29 cellular contexts compared by ENCODE assay signal in the genomic region with DNA sequence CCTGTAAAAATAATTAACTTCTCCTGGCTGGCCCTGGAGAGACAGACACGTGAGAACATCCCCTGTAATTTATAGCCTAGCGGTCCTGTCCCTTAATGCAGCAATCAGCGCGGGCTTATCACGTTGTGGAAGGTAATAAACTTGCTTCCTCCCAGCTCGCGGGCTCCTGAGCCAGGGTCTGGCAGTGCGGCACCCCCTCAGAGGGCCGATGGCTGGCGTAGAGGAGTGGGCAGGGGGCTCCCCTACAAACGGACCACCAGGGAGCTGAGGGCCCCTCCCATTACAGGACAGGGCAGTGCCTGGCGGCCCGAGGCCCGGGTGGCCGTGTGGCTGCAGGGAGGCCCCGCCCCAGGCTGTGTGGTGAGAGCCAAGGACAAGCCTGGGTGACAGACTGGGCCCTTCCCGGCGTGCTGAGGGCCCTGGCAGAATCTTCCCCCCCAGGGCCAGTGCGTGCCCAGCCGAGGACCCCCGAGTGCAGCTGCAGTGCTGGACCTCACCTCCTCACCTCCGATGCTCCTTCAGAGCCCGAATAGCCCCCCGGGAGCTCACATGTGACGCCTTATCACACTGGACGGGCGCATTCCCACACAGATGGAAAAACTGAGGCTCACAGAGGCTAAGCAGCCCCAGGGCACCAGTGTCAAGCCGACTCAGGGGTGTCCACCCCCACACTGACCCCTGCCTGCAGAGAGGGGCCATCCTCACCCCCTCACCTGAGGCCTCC.
A peak's percentile ranks its signal among the peaks of the same experiment; 100 is the strongest.
DNase-seq lines count a peak whose midpoint lies in the region; ATAC-seq, FAIRE-seq and TF ChIP-seq lines count a peak whose summit lies in the region.
"Had no signal": no experiment of that assay in that cellular context is flagged by ENCODE, and none has a peak within 500 bp of the region (broad histone marks: within the 10 kb centered on the region; RNA-seq: fewer than 3 reads in every experiment).

No MANE protein-coding gene starts in this region.

- H3K27me3 ChIP-seq in naive thymus-derived CD4-positive, alpha-beta T cell (ENCODE audit: control insufficient read depth in 2 of 2, insufficient read depth in 2 of 2, low read length in 2 of 2), result no peaks in the 10 kb centered on the region

- ATAC-seq in naive thymus-derived CD4-positive, alpha-beta T cell, result peak; percentile 23
- ATAC-seq: gastroesophageal sphincter; pancreas; stimulated activated effector memory CD8-positive, alpha-beta T cell treated with anti-CD3 and anti-CD28 coated beads, Interleukin-12 subunit alpha, Interleukin-12 subunit beta, amount 100 ng/mL, for 72 hours had no signal

- no peak overlapping the region for H3K27ac Mint-ChIP-seq in chondrocyte (ENCODE audit: unreplicated experiment)
- no peak overlapping the region for H3K27ac Mint-ChIP-seq in naive thymus-derived CD4-positive, alpha-beta T cell
- H3K27ac Mint-ChIP-seq: activated T-helper 2 cell treated with anti-CD3 and anti-CD28 coated beads, Interferon-gamma antibody, Interleukin-2, Interleukin-4, amounts not matched to agents 10 μg/mL and 5 μg/mL and 100 μg/mL, durations not matched to agents 14 hours and 24 hours and 36 hours; CD8-positive, alpha-beta memory T cell; IgD-negative memory B cell; immature natural killer cell; nephron progenitor cell; stimulated activated effector memory CD8-positive, alpha-beta T cell treated with anti-CD3 and anti-CD28 coated beads, Interleukin-12 subunit alpha, Interleukin-12 subunit beta, amount 100 ng/mL, for 72 hours; type B pancreatic cell had no signal

- TF ChIP-seq POLR2A in GM12891 (IDR thresholded peaks at IDR 0.05; ENCODE audit: low read depth, low read length), result no peak

- FAIRE-seq in GM12891 (lab: Jason Lieb, UNC), result no peak
- FAIRE-seq: A549, H1, pancreas had no signal

- peaks cover 31% of the 10 kb centered on the region for H3K27me3 Mint-ChIP-seq in chondrocyte (ENCODE audit: low read depth)
- H3K27me3 Mint-ChIP-seq in naive thymus-derived CD4-positive, alpha-beta T cell, result peaks cover 0 to 20% (median 12%) of the 10 kb centered on the region in 5 donors

- TF ChIP-seq CTCF in HEK293 (tag by site-specific recombination; IDR thresholded peaks at IDR 0.05) (no peak), chondrocyte (IDR thresholded peaks at IDR 0.05) (no peak)

- peaks cover 6% of the 10 kb centered on the region for H3K36me3 Mint-ChIP-seq in chondrocyte (ENCODE audit: low read depth)
- peaks cover 0 to 8% (median 6%) of the 10 kb centered on the region in 5 donors for H3K36me3 Mint-ChIP-seq in naive thymus-derived CD4-positive, alpha-beta T cell
- H3K36me3 Mint-ChIP-seq: IgD-negative memory B cell; stimulated activated effector memory CD8-positive, alpha-beta T cell treated with anti-CD3 and anti-CD28 coated beads, Interleukin-12 subunit alpha, Interleukin-12 subunit beta, amount 100 ng/mL, for 72 hours had no signal

- H3K4me3 Mint-ChIP-seq in chondrocyte (ENCODE audit: unreplicated experiment), result no peak overlapping the region
- no peak overlapping the region for H3K4me3 Mint-ChIP-seq in naive thymus-derived CD4-positive, alpha-beta T cell
- H3K4me3 Mint-ChIP-seq: CD8-positive, alpha-beta memory T cell; central memory CD8-positive, alpha-beta T cell; IgD-negative memory B cell; immature natural killer cell; nephron progenitor cell; stimulated activated effector memory CD8-positive, alpha-beta T cell treated with anti-CD3 and anti-CD28 coated beads, Interleukin-12 subunit alpha, Interleukin-12 subunit beta, amount 100 ng/mL, for 72 hours; type B pancreatic cell had no signal

- CTCF ChIA-PET in HEK293 (lab: Yijun Ruan, JAX), result interaction anchor here (1.0 kb wide), 1 partner anchor 43 kb away, joined by 3 read pairs; no protein-coding TSS in a partner anchor
- CTCF ChIA-PET in naive thymus-derived CD4-positive, alpha-beta T cell (lab: Charles Lee), result no interaction called here

- intact Hi-C loops in naive thymus-derived CD4-positive, alpha-beta T cell (cut with micrococcal nuclease), result no loop called here

- H3K9me3 ChIP-seq in HEK293 (ENCODE audit: control insufficient read depth, insufficient read depth, low read depth, low read length), result no peaks in the 10 kb centered on the region
- peaks cover 0 to 7% (median 0%) of the 10 kb centered on the region in 3 experiments for H3K9me3 ChIP-seq in naive thymus-derived CD4-positive, alpha-beta T cell (ENCODE audit: control insufficient read depth in 2 of 3, low read length in 3 of 3)
- H3K9me3 ChIP-seq: pancreas had no signal

- H3K9me3 Mint-ChIP-seq in chondrocyte (ENCODE audit: low read depth), result peaks cover 7% of the 10 kb centered on the region
- peaks cover 0 to 15% (median 13%) of the 10 kb centered on the region in 11 donors for H3K9me3 Mint-ChIP-seq in naive thymus-derived CD4-positive, alpha-beta T cell

- H3K4me3 ChIP-seq in HEK293 (ENCODE audit: low read depth, low read length), result no peak overlapping the region
- no peak overlapping the region for H3K4me3 ChIP-seq in naive thymus-derived CD4-positive, alpha-beta T cell (ENCODE audit: low read length)
- H3K4me3 ChIP-seq: A549, gastroesophageal sphincter, hepatocyte, pancreas had no signal

- peak; percentile 5 for DNase-seq in activated T-cell treated with anti-CD3 and anti-CD28 coated beads, Interleukin-2, amount 50 U/mL, for 1 hour
- no peak for DNase-seq in activated T-cell treated with anti-CD3 and anti-CD28 coated beads, Interleukin-2, amount 50 U/mL, for 48 hours
- DNase-seq in chondrocyte (ENCODE audit: low spot score) (peak; percentile 70), NCI-H446 treated with DMSO at 0.1 percent for 48 hours (lab: John Stamatoyannopoulos, UW) (no peak), mesenteric fat pad (ENCODE audit: low spot score) (no peak), GM12891 (ENCODE audit: insufficient read length, low spot score) (no peak)
- DNase-seq in naive thymus-derived CD4-positive, alpha-beta T cell, result no peak
- DNase-seq: AML-193; dermis blood vessel endothelial cell; immature natural killer cell; NCI-H2029; NCI-H226; NCI-H748 treated with DMSO at 0.1 percent for 48 hours; nephron progenitor cell; OCI-M1; stimulated activated CD4-positive, alpha-beta T cell treated with anti-CD3 and anti-CD28 coated beads, Interleukin-4, amount 100 ng/mL, for 24 hours; SW 1271 had no signal

- H3K4me1 ChIP-seq in HEK293 (ENCODE audit: control insufficient read depth, insufficient read depth, low read length), result no peaks in the 10 kb centered on the region
- H3K4me1 ChIP-seq in naive thymus-derived CD4-positive, alpha-beta T cell (ENCODE audit: control insufficient read depth in 2 of 2, insufficient read depth in 2 of 2, low read length in 2 of 2), result no peaks in the 10 kb centered on the region
- H3K4me1 ChIP-seq: A549, gastroesophageal sphincter, pancreas had no signal

- H3K36me3 ChIP-seq in HEK293 (ENCODE audit: control insufficient read depth in 2 of 2, insufficient read depth in 1 of 2, low read length in 2 of 2), result no peaks in the 10 kb centered on the region
- H3K36me3 ChIP-seq in naive thymus-derived CD4-positive, alpha-beta T cell (ENCODE audit: control insufficient read depth in 2 of 3, insufficient read depth in 3 of 3, low read length in 3 of 3), result no peaks in the 10 kb centered on the region
- H3K36me3 ChIP-seq: gastroesophageal sphincter, pancreas had no signal

- no peaks in the 10 kb centered on the region for H3K4me1 Mint-ChIP-seq in chondrocyte (ENCODE audit: low read depth)
- no peaks in the 10 kb centered on the region for H3K4me1 Mint-ChIP-seq in naive thymus-derived CD4-positive, alpha-beta T cell
- H3K4me1 Mint-ChIP-seq: CD8-positive, alpha-beta memory T cell; central memory CD8-positive, alpha-beta T cell; IgD-negative memory B cell; immature natural killer cell; stimulated activated effector memory CD8-positive, alpha-beta T cell treated with anti-CD3 and anti-CD28 coated beads, Interleukin-12 subunit alpha, Interleukin-12 subunit beta, amount 100 ng/mL, for 72 hours had no signal

- POLR2A ChIA-PET in HEK293 (lab: Yijun Ruan, JAX), result no interaction called here
- POLR2A ChIA-PET in naive thymus-derived CD4-positive, alpha-beta T cell (lab: Charles Lee), result no interaction called here

- H3K27ac ChIP-seq in HEK293 (ENCODE audit: extremely low read depth, low read depth, low read length), result no peak overlapping the region
- H3K27ac ChIP-seq in naive thymus-derived CD4-positive, alpha-beta T cell (ENCODE audit: low read depth, low read length), result no peak overlapping the region
- H3K27ac ChIP-seq: A549, gastroesophageal sphincter, hepatocyte, pancreas had no signal

TF ChIP-seq in HEK293, 187 proteins besides CTCF, POLR2A, EP300 and RAD21:
- TF ChIP-seq GLIS1 (tag by site-specific recombination; IDR thresholded peaks at IDR 0.05) (peak; percentile 63; the same call in 1 of the 2 replicates), GLIS2 (tag by site-specific recombination; IDR thresholded peaks at IDR 0.05) (peak; percentile 23; the same call in 1 of the 2 replicates), RBAK (tag by site-specific recombination; IDR thresholded peaks at IDR 0.05) (no peak)

TF ChIP-seq in GM12891, 5 proteins besides CTCF, POLR2A, EP300 and RAD21:
- TF ChIP-seq POU2F2 (IDR thresholded peaks at IDR 0.05; ENCODE audit: low read depth, low read length), result no peak
- no peak for TF ChIP-seq SPI1 (IDR thresholded peaks at IDR 0.05; ENCODE audit: low read depth, low read length)
- TF ChIP-seq PAX5 (IDR thresholded peaks at IDR 0.05; ENCODE audit: insufficient read depth, low read length, severe bottlenecking), result no peak
- TF ChIP-seq POLR2AphosphoS5 (IDR thresholded peaks at IDR 0.05; ENCODE audit: low read depth, low read length), result no peak

Comparison
In these comparisons a context has a peak if more than half of its experiments do, and no peak if none do; other contexts are left out.
1. DNase-seq: peak in activated T-cell treated with anti-CD3 and anti-CD28 coated beads, Interleukin-2, amount 50 U/mL, for 1 hour (single experiment) and chondrocyte (single experiment); none in activated T-cell treated with anti-CD3 and anti-CD28 coated beads, Interleukin-2, amount 50 U/mL, for 48 hours (0 of 2), naive thymus-derived CD4-positive, alpha-beta T cell (0 of 9), NCI-H446 treated with DMSO at 0.1 percent for 48 hours (single experiment), mesenteric fat pad (single experiment) and GM12891 (single experiment).